Comparison of ENCODE assay signal across 21 cellular contexts in the genomic region with DNA sequence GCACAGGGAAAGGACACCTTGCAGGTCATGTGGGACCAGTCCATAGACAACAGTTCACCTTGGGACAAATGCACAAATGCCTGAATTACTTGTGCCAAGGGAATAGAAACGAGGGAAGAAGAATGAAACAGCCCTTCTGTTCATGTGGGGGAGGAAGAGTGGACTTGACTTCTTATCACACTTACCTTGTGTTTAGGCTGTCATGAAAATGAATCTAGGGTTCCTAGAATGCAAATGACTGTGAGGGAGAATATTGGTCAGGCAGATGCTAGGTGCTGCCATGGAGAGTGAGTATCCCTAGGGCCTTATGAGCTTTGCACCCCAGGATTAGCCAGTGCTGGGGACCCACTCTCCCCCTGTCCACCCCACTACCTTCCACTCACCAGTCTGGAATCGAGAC.
"Had no signal": no experiment of that assay in that cellular context is flagged by ENCODE, and none has a peak within 500 bp of the region (broad histone marks: within the 10 kb centered on the region; RNA-seq: fewer than 3 reads in every experiment).

No MANE protein-coding gene starts in this region.

- H3K9me3 ChIP-seq: colonic mucosa, prostate gland, sigmoid colon, spleen, thoracic aorta, tibial nerve, upper lobe of left lung had no signal

- DNase-seq: colonic mucosa; dermis blood vessel endothelial cell; effector memory CD4-positive, alpha-beta T cell; mesendoderm; midbrain; naive thymus-derived CD8-positive, alpha-beta T cell; nephron progenitor cell; nucleus accumbens; right cardiac atrium; sigmoid colon; spleen; stimulated activated CD4-positive, alpha-beta T cell treated with anti-CD3 and anti-CD28 coated beads, Interleukin-4, amount 100 ng/mL, for 4 hours; stimulated activated naive B cell treated with anti-CD40 and anti-IgM and Interleukin-4, amounts not matched to agents 10 μg/mL and 1 μg/mL and 100 μg/mL, for 72 hours; upper lobe of left lung had no signal

- H3K4me1 Mint-ChIP-seq: naive thymus-derived CD8-positive, alpha-beta T cell had no signal

- H3K27me3 Mint-ChIP-seq: naive thymus-derived CD8-positive, alpha-beta T cell; stimulated activated naive B cell treated with anti-CD40 and anti-IgM and Interleukin-4, amounts not matched to agents 10 μg/mL and 1 μg/mL and 100 μg/mL, for 72 hours; stimulated activated naive CD8-positive, alpha-beta T cell treated with anti-CD3 and anti-CD28 coated beads, Interleukin-15, Interleukin-2, amounts not matched to agents 100 ng/mL and 50 ng/mL, for 24 hours had no signal

- H3K9me3 Mint-ChIP-seq: naive thymus-derived CD8-positive, alpha-beta T cell; nephron progenitor cell; stimulated activated naive B cell treated with anti-CD40 and anti-IgM and Interleukin-4, amounts not matched to agents 10 μg/mL and 1 μg/mL and 100 μg/mL, for 72 hours; stimulated activated naive CD8-positive, alpha-beta T cell treated with anti-CD3 and anti-CD28 coated beads, Interleukin-15, Interleukin-2, amounts not matched to agents 100 ng/mL and 50 ng/mL, for 24 hours had no signal

- H3K4me3 Mint-ChIP-seq: naive thymus-derived CD8-positive, alpha-beta T cell; nephron progenitor cell; stimulated activated naive B cell treated with anti-CD40 and anti-IgM and Interleukin-4, amounts not matched to agents 10 μg/mL and 1 μg/mL and 100 μg/mL, for 72 hours; stimulated activated naive CD8-positive, alpha-beta T cell treated with anti-CD3 and anti-CD28 coated beads, Interleukin-15, Interleukin-2, amounts not matched to agents 100 ng/mL and 50 ng/mL, for 24 hours had no signal

- H3K4me1 ChIP-seq: colonic mucosa, prostate gland, sigmoid colon, tibial nerve, upper lobe of left lung had no signal

- ATAC-seq: left lobe of liver; naive thymus-derived CD8-positive, alpha-beta T cell; stimulated activated naive B cell treated with anti-CD40 and anti-IgM and Interleukin-4, amounts not matched to agents 10 μg/mL and 1 μg/mL and 100 μg/mL, for 72 hours had no signal

- H3K36me3 ChIP-seq: colonic mucosa, prostate gland had no signal

- H3K27me3 ChIP-seq: colonic mucosa, sigmoid colon, spleen, tibial nerve, upper lobe of left lung had no signal

- H3K27ac ChIP-seq: colonic mucosa, prostate gland, sigmoid colon, spleen, thoracic aorta, tibial nerve, upper lobe of left lung had no signal

- H3K27ac Mint-ChIP-seq: nephron progenitor cell; stimulated activated naive B cell treated with anti-CD40 and anti-IgM and Interleukin-4, amounts not matched to agents 10 μg/mL and 1 μg/mL and 100 μg/mL, for 72 hours; stimulated activated naive CD8-positive, alpha-beta T cell treated with anti-CD3 and anti-CD28 coated beads, Interleukin-15, Interleukin-2, amounts not matched to agents 100 ng/mL and 50 ng/mL, for 24 hours had no signal

- H3K4me3 ChIP-seq: colonic mucosa, lung, prostate gland, sigmoid colon, skin epidermis, spleen, thoracic aorta, tibial nerve, upper lobe of left lung had no signal
